In genomic region chr13:87678353-87678752, GRCh38 we compare ENCODE assay signal across 1 cellular context.
TF ChIP-seq lines count a peak whose summit lies in the region.

No MANE protein-coding gene starts in this region.

TF ChIP-seq in SK-N-SH treated with all-trans-retinoic acid at 6 μM for 48 hours, 23 proteins besides CTCF, POLR2A, EP300 and RAD21 (continued from another document):
- TF ChIP-seq PATZ1 (CRISPR knock-in tag; IDR thresholded peaks at IDR 0.05; ENCODE audit: borderline replicate concordance) (no peak), TCF4 (CRISPR knock-in tag; IDR thresholded peaks at IDR 0.05; ENCODE audit: borderline replicate concordance) (no peak), ZC3H10 (CRISPR knock-in tag; IDR thresholded peaks at IDR 0.05) (no peak), OSR1 (CRISPR knock-in tag; IDR thresholded peaks at IDR 0.05) (no peak), POU6F1 (CRISPR knock-in tag; IDR thresholded peaks at IDR 0.05; ENCODE audit: borderline replicate concordance, low read depth) (no peak), ZNF8 (CRISPR knock-in tag; IDR thresholded peaks at IDR 0.05) (no peak), ARNTL (CRISPR knock-in tag; IDR thresholded peaks at IDR 0.05; ENCODE audit: borderline replicate concordance, low read depth) (no peak), SNAI2 (CRISPR knock-in tag; IDR thresholded peaks at IDR 0.05) (no peak), ZNF70 (CRISPR knock-in tag; IDR thresholded peaks at IDR 0.05) (no peak), ESRRG (CRISPR knock-in tag; IDR thresholded peaks at IDR 0.05) (no peak), ISL1 (CRISPR knock-in tag; IDR thresholded peaks at IDR 0.05) (no peak), TOX (CRISPR knock-in tag; IDR thresholded peaks at IDR 0.05; ENCODE audit: borderline replicate concordance) (no peak)
